24 cellular contexts compared by ENCODE assay signal in genomic region chr21:46655230-46655629, GRCh38. TPM values are rescaled to one million over a fixed set of nuclear protein-coding genes. Genes with fewer than 3 reads are reported as not detected.
A peak's percentile ranks its signal among the peaks of the same experiment; 100 is the strongest.
DNase-seq lines count a peak whose midpoint lies in the region; ATAC-seq, FAIRE-seq and TF ChIP-seq lines count a peak whose summit lies in the region.
"Had no signal": no experiment of that assay in that cellular context is flagged by ENCODE, and none has a peak within 500 bp of the region (broad histone marks: within the 10 kb centered on the region; RNA-seq: fewer than 3 reads in every experiment).

No MANE protein-coding gene starts in this region.

- H3K4me1 Mint-ChIP-seq in activated T-cell treated with anti-CD3 and anti-CD28 coated beads, Interleukin-2, amount 50 U/mL, for 72 hours (ENCODE audit: low read depth), result peaks cover 8% of the 10 kb centered on the region
- H3K4me1 Mint-ChIP-seq in progenitor cell of endocrine pancreas (ENCODE audit: low read depth), result no peaks in the 10 kb centered on the region
- H3K4me1 Mint-ChIP-seq: GM23338, H9 had no signal

- CTCF ChIA-PET in HEK293 (lab: Yijun Ruan, JAX), result interaction anchor here (1.6 kb wide), 1 partner anchor 11 kb away, joined by 5 read pairs; no protein-coding TSS in a partner anchor

- H3K36me3 ChIP-seq in HEK293 (ENCODE audit: control insufficient read depth in 2 of 2, insufficient read depth in 1 of 2, low read length in 2 of 2) (peaks cover 22 to 60% of the 10 kb centered on the region in 2 experiments; a peak in 2 of 3 replicates), pancreas (peaks cover 0 to 44% (median 0%) of the 10 kb centered on the region in 3 donors)

- no peak overlapping the region for H3K4me3 ChIP-seq in HEK293 (ENCODE audit: low read depth, low read length)
- H3K4me3 ChIP-seq in pancreas, result no peak overlapping the region
- H3K4me3 ChIP-seq: A549, GM23338 had no signal

- H3K9me3 Mint-ChIP-seq in activated T-cell treated with anti-CD3 and anti-CD28 coated beads, Interleukin-2, amount 50 U/mL, for 72 hours, result peaks cover 2 to 14% of the 10 kb centered on the region in 2 donors
- peaks cover 29% of the 10 kb centered on the region for H3K9me3 Mint-ChIP-seq in progenitor cell of endocrine pancreas (ENCODE audit: low read depth)

- no peaks in the 10 kb centered on the region for H3K27me3 Mint-ChIP-seq in activated T-cell treated with anti-CD3 and anti-CD28 coated beads, Interleukin-2, amount 50 U/mL, for 72 hours (ENCODE audit: low read depth)
- no peaks in the 10 kb centered on the region for H3K27me3 Mint-ChIP-seq in progenitor cell of endocrine pancreas
- H3K27me3 Mint-ChIP-seq: CD4-positive, alpha-beta memory T cell had no signal

- ATAC-seq in activated T-cell treated with anti-CD3 and anti-CD28 coated beads, Interleukin-2, amount 50 U/mL, for 72 hours (replicated peaks in 1 of 2), result no peak
- no peak for ATAC-seq in pancreas
- ATAC-seq: A549, GM23338, HCT116 had no signal

- H3K36me3 Mint-ChIP-seq in activated T-cell treated with anti-CD3 and anti-CD28 coated beads, Interleukin-2, amount 50 U/mL, for 72 hours (ENCODE audit: insufficient read depth in 2 of 2), result peaks cover 33 to 67% of the 10 kb centered on the region in 2 donors
- peaks cover 68% of the 10 kb centered on the region for H3K36me3 Mint-ChIP-seq in progenitor cell of endocrine pancreas (ENCODE audit: insufficient read depth)

- intact Hi-C loops in pancreas (cut with DNase I), result no loop called here

- no peaks in the 10 kb centered on the region for H3K4me1 ChIP-seq in HEK293 (ENCODE audit: control insufficient read depth, insufficient read depth, low read length)
- H3K4me1 ChIP-seq in pancreas, result no peaks in the 10 kb centered on the region
- H3K4me1 ChIP-seq: A549, BE2C had no signal

- H3K9me3 ChIP-seq in HEK293 (ENCODE audit: control insufficient read depth, insufficient read depth, low read depth, low read length) (no peaks in the 10 kb centered on the region), pancreas (no peaks in the 10 kb centered on the region)

- TF ChIP-seq CTCF in HEK293 (tag by site-specific recombination; IDR thresholded peaks at IDR 0.05) (no peak), pancreas (IDR thresholded peaks at IDR 0.05) (no peak), progenitor cell of endocrine pancreas (IDR thresholded peaks at IDR 0.05; ENCODE audit: unreplicated experiment) (no peak)

- no peaks in the 10 kb centered on the region for H3K27me3 ChIP-seq in pancreas
- H3K27me3 ChIP-seq: BE2C had no signal

- peak; percentile 60 for FAIRE-seq in pancreas (lab: Jason Lieb, UNC)
- FAIRE-seq: A549, D721Med, GM18507 had no signal

- no peak overlapping the region for H3K4me3 Mint-ChIP-seq in activated T-cell treated with anti-CD3 and anti-CD28 coated beads, Interleukin-2, amount 50 U/mL, for 72 hours
- H3K4me3 Mint-ChIP-seq in progenitor cell of endocrine pancreas (ENCODE audit: low read depth), result no peak overlapping the region
- H3K4me3 Mint-ChIP-seq: CD4-positive, alpha-beta memory T cell; GM23338; H9; HFFc6 had no signal

- POLR2A ChIA-PET in HEK293 (lab: Yijun Ruan, JAX), result no interaction called here

- H3K27ac Mint-ChIP-seq in activated T-cell treated with anti-CD3 and anti-CD28 coated beads, Interleukin-2, amount 50 U/mL, for 72 hours, result peak overlapping the region; percentile 70
- no peak overlapping the region for H3K27ac Mint-ChIP-seq in progenitor cell of endocrine pancreas
- H3K27ac Mint-ChIP-seq: GM23338, H9, HFFc6 had no signal

- no peak for DNase-seq in activated T-cell treated with anti-CD3 and anti-CD28 coated beads, Interleukin-2, amount 50 U/mL, for 72 hours
- DNase-seq in activated T-cell treated with anti-CD3 and anti-CD28 coated beads, Interleukin-2, amount 50 U/mL, for 48 hours, result no peak
- DNase-seq in pancreas (no peak), progenitor cell of endocrine pancreas (ENCODE audit: low spot score, unreplicated experiment) (no peak), NCI-H748 treated with DMSO at 0.1 percent for 48 hours (lab: John Stamatoyannopoulos, UW) (no peak)
- DNase-seq: 8988T; ACHN; AML-193; BE2C; C1 segment of cervical spinal cord; CD4-positive, alpha-beta memory T cell; DMS 273 treated with DMSO at 0.1 percent for 48 hours; DMS79; EL; GF-D8; H9; HFFc6 had no signal

- H3K27ac ChIP-seq in HEK293 (ENCODE audit: extremely low read depth, low read depth, low read length) (no peak overlapping the region), pancreas (no peak overlapping the region)
- H3K27ac ChIP-seq: A549 had no signal

TF ChIP-seq in HEK293, 187 proteins besides CTCF, POLR2A, EP300 and RAD21:
- TF ChIP-seq ZBTB44 (tag by site-specific recombination; IDR thresholded peaks at IDR 0.05) (no peak), SETDB1 (IDR thresholded peaks at IDR 0.05; ENCODE audit: insufficient read length, low read length) (peak; percentile 48)

RNA-seq across cellular contexts. Expression of gene PRMT2, which starts 19.8 kb away (rescaled TPM):
- total RNA-seq in activated T-cell treated with anti-CD3 and anti-CD28 coated beads, Interleukin-2, amount 50 U/mL, for 72 hours, result 10 to 100 TPM; 81.3 to 95.1 TPM
- total RNA-seq in pancreas, result 10 to 100 TPM; 17.9 to 54.9 (median 23.6) TPM
- 10 to 100 TPM; 29.3 to 56.9 TPM for polyA plus RNA-seq in pancreas
- 91.9 and 94.1 TPM in 2 replicates for total RNA-seq in progenitor cell of endocrine pancreas

RNA-seq across cellular contexts. Expression of gene S100B, which starts 50.3 kb away (rescaled TPM):
- total RNA-seq in activated T-cell treated with anti-CD3 and anti-CD28 coated beads, Interleukin-2, amount 50 U/mL, for 72 hours, result under 1 TPM in 1 of 2 donors, not detected in 1; 0.72 TPM
- total RNA-seq in pancreas (1 to 10 TPM in 3 of 6 donors, under 1 TPM in 3; 0.46 to 4.7 (median 0.85) TPM), progenitor cell of endocrine pancreas (not detected in 2 replicates)
- polyA plus RNA-seq in pancreas, result 10 to 100 TPM in 1 of 2 donors, 1 to 10 TPM in 1; 3.5 to 10.8 TPM
- total RNA-seq: CD4-positive, alpha-beta memory T cell; H4; HFFc6 had no signal
- polyA plus RNA-seq: A549 had no signal
